In genomic region chr12:105222726-105223357, GRCh38 we compare ENCODE assay signal across 25 cellular contexts. TPM values are rescaled to one million over a fixed set of nuclear protein-coding genes. Genes with fewer than 3 reads are reported as not detected.
DNase-seq lines count a peak whose midpoint lies in the region; ATAC-seq and TF ChIP-seq lines count a peak whose summit lies in the region.
"Had no signal": no experiment of that assay in that cellular context is flagged by ENCODE, and none has a peak within 500 bp of the region (broad histone marks: within the 10 kb centered on the region; RNA-seq: fewer than 3 reads in every experiment).

No MANE protein-coding gene starts in this region.

- H3K4me1 ChIP-seq in left ventricle myocardium inferior = peaks cover 92% of the 10 kb centered on the region
- H3K4me1 ChIP-seq in colonic mucosa = peaks cover 5% of the 10 kb centered on the region
- H3K4me1 ChIP-seq: BE2C had no signal

- intact Hi-C loops in left ventricle myocardium inferior (cut with micrococcal nuclease) = no loop called here
- intact Hi-C loops in Right ventricle myocardium inferior (cut with DNase I) = no loop called here
- intact Hi-C loops in colonic mucosa (cut with DNase I) = no loop called here

- no peak for ATAC-seq in Right ventricle myocardium inferior
- ATAC-seq in HG02763 (IDR thresholded peaks at IDR 0.05; ENCODE audit: unreplicated experiment) = no peak
- ATAC-seq: natural killer cell, PC-3 had no signal

- H3K36me3 ChIP-seq in left ventricle myocardium inferior (peaks cover 25% of the 10 kb centered on the region), colonic mucosa (no peaks in the 10 kb centered on the region)
- H3K36me3 ChIP-seq: BE2C had no signal

- no peaks in the 10 kb centered on the region for H3K27me3 ChIP-seq in left ventricle myocardium inferior (ENCODE audit: low read depth)
- H3K27me3 ChIP-seq in colonic mucosa = no peaks in the 10 kb centered on the region
- H3K27me3 ChIP-seq: BE2C, tibial nerve had no signal

- H3K9ac ChIP-seq in colonic mucosa (ENCODE audit: low read depth in 2 of 2, low read length in 2 of 2) = no peak overlapping the region

- peaks cover 30% of the 10 kb centered on the region for H3K36me3 Mint-ChIP-seq in progenitor cell of endocrine pancreas (ENCODE audit: insufficient read depth)
- H3K36me3 Mint-ChIP-seq: natural killer cell had no signal

- no peaks in the 10 kb centered on the region for H3K9me3 ChIP-seq in left ventricle myocardium inferior (replicated peaks)
- H3K9me3 ChIP-seq in colonic mucosa = no peaks in the 10 kb centered on the region
- H3K9me3 ChIP-seq: BE2C, tibial nerve had no signal

- H3K4me3 ChIP-seq in left ventricle myocardium inferior = no peak overlapping the region
- H3K4me3 ChIP-seq in colonic mucosa = no peak overlapping the region
- H3K4me3 ChIP-seq: tibial nerve had no signal

- peak overlapping the region; percentile 82 for H3K27ac ChIP-seq in left ventricle myocardium inferior (replicated peaks)
- H3K27ac ChIP-seq in colonic mucosa = peak overlapping the region; percentile 29
- H3K27ac ChIP-seq: HL-60, WERI-Rb-1 had no signal

- DNase-seq in left ventricle myocardium inferior (no peak), Right ventricle myocardium inferior (ENCODE audit: missing footprints) (no peak), colonic mucosa (no peak), progenitor cell of endocrine pancreas (ENCODE audit: low spot score, unreplicated experiment) (no peak), NCI-H146 (lab: John Stamatoyannopoulos, UW) (no peak), NCI-H2029 (lab: John Stamatoyannopoulos, UW) (no peak), NCI-H2107 treated with DMSO at 0.1 percent for 48 hours (lab: John Stamatoyannopoulos, UW; ENCODE audit: unreplicated experiment) (no peak)
- DNase-seq: activated naive CD4-positive, alpha-beta T cell; amniotic stem cell; BE2C; endodermal cell; glutamatergic neuron; natural killer cell; NCI-H1436; NCI-H82; PC-3; posterior cingulate gyrus; stimulated activated CD4-positive, alpha-beta T cell treated with anti-CD3 and anti-CD28 coated beads, Interleukin-2, amount 100 ng/mL, for 24 hours; stimulated activated naive CD4-positive, alpha-beta T cell; T-helper 1 cell; WERI-Rb-1 had no signal

- peaks cover 47% of the 10 kb centered on the region for H3K4me1 Mint-ChIP-seq in progenitor cell of endocrine pancreas (ENCODE audit: low read depth)

- no peaks in the 10 kb centered on the region for H3K9me3 Mint-ChIP-seq in progenitor cell of endocrine pancreas (ENCODE audit: low read depth)
- H3K9me3 Mint-ChIP-seq: endodermal cell, mesothelial cell of epicardium, natural killer cell had no signal

- no peak overlapping the region for H3K4me3 Mint-ChIP-seq in progenitor cell of endocrine pancreas (ENCODE audit: low read depth)
- H3K4me3 Mint-ChIP-seq: endodermal cell, mesothelial cell of epicardium, natural killer cell had no signal

- no peaks in the 10 kb centered on the region for H3K27me3 Mint-ChIP-seq in progenitor cell of endocrine pancreas

- peak overlapping the region; percentile 8 for H3K27ac Mint-ChIP-seq in progenitor cell of endocrine pancreas
- H3K27ac Mint-ChIP-seq: endodermal cell, mesothelial cell of epicardium had no signal

- TF ChIP-seq CTCF in left ventricle myocardium inferior (IDR thresholded peaks at IDR 0.05; ENCODE audit: borderline replicate concordance) (no peak), colonic mucosa (IDR thresholded peaks at IDR 0.05) (no peak), progenitor cell of endocrine pancreas (IDR thresholded peaks at IDR 0.05; ENCODE audit: unreplicated experiment) (no peak)

RNA-seq across cellular contexts. Expression of gene APPL2, which starts 13.1 kb away (rescaled TPM):
- 19.8 TPM for total RNA-seq in left ventricle myocardium inferior
- total RNA-seq in Right ventricle myocardium inferior = 20.9 TPM
- 10 to 100 TPM; 70.8 to 86.0 TPM for total RNA-seq in colonic mucosa
- 158 and 159 TPM in 2 replicates for total RNA-seq in progenitor cell of endocrine pancreas
